Comparison of ENCODE assay signal across 1 cellular context in genomic region chr6:47414517-47415167, GRCh38.
TF ChIP-seq lines count a peak whose summit lies in the region.

No MANE protein-coding gene starts in this region.

TF ChIP-seq in GM12878, 131 proteins besides CTCF, POLR2A, EP300 and RAD21 (continued from another document and continues in another):
- TF ChIP-seq USF1 (IDR thresholded peaks at IDR 0.05; ENCODE audit: borderline replicate concordance, extremely low read length, insufficient read depth, low read depth, low read length): no peak
- TF ChIP-seq LARP7 (IDR thresholded peaks at IDR 0.05): no peak
- TF ChIP-seq REST (IDR thresholded peaks at IDR 0.05; ENCODE audit: low read depth, low read length): no peak
- TF ChIP-seq CEBPZ (IDR thresholded peaks at IDR 0.05; ENCODE audit: low read depth, low read length): no peak
- no peak for TF ChIP-seq EED (IDR thresholded peaks at IDR 0.05; ENCODE audit: low read depth)
- peak; percentile 70 for TF ChIP-seq RELB (IDR thresholded peaks at IDR 0.05; ENCODE audit: low read depth)
- no peak for TF ChIP-seq NR2C1 (IDR thresholded peaks at IDR 0.05)
- no peak for TF ChIP-seq KDM1A (IDR thresholded peaks at IDR 0.05; ENCODE audit: borderline replicate concordance)
- no peak for TF ChIP-seq RELA (IDR thresholded peaks at IDR 0.05; ENCODE audit: borderline replicate concordance, partially characterized antibody)
- no peak for TF ChIP-seq ZBTB33 (IDR thresholded peaks at IDR 0.05)
- peak; percentile 89 for TF ChIP-seq RUNX3 (IDR thresholded peaks at IDR 0.05; ENCODE audit: low read length)
- TF ChIP-seq RFX5 (IDR thresholded peaks at IDR 0.05; ENCODE audit: low read depth, low read length): no peak
- 0 out of 2 replicates have a peak, but pooled peaks have one; percentile 30 for TF ChIP-seq FOXM1 (IDR thresholded peaks at IDR 0.05; ENCODE audit: low read depth, low read length)
- TF ChIP-seq ZNF274 (IDR thresholded peaks at IDR 0.05; ENCODE audit: insufficient read depth, insufficient read length): no peak
- no peak for TF ChIP-seq TARDBP (IDR thresholded peaks at IDR 0.05; ENCODE audit: borderline replicate concordance)
- no peak for TF ChIP-seq EGR1 (IDR thresholded peaks at IDR 0.05; ENCODE audit: borderline replicate concordance in 1 of 2, low read depth in 2 of 2, low read length in 2 of 2)
- no peak for TF ChIP-seq CREB1 (IDR thresholded peaks at IDR 0.05; ENCODE audit: low read depth)
- TF ChIP-seq USF2 (IDR thresholded peaks at IDR 0.05; ENCODE audit: borderline replicate concordance, low read depth, low read length): no peak
- no peak for TF ChIP-seq SMC3 (IDR thresholded peaks at IDR 0.05; ENCODE audit: borderline replicate concordance, low read length)
- TF ChIP-seq TCF12 (IDR thresholded peaks at IDR 0.05; ENCODE audit: low read depth, low read length): no peak
- TF ChIP-seq SPI1 (IDR thresholded peaks at IDR 0.05; ENCODE audit: borderline replicate concordance, insufficient read depth, low read depth, low read length): peak; percentile 96
- no peak for TF ChIP-seq HDAC6 (IDR thresholded peaks at IDR 0.05; ENCODE audit: unreplicated experiment)
- TF ChIP-seq FOXK2 (IDR thresholded peaks at IDR 0.05): 0 out of 2 replicates have a peak, but pooled peaks have one; percentile 36
- TF ChIP-seq IKZF2 (IDR thresholded peaks at IDR 0.05): peak; percentile 85 to 90
- 0 out of 2 replicates have a peak, but pooled peaks have one; percentile 22 for TF ChIP-seq CREM (IDR thresholded peaks at IDR 0.05; ENCODE audit: low read depth)
- peak; percentile 56 for TF ChIP-seq SKIL (IDR thresholded peaks at IDR 0.05; ENCODE audit: low read depth, poor library complexity, severe bottlenecking)
- no peak for TF ChIP-seq SUPT20H (IDR thresholded peaks at IDR 0.05; ENCODE audit: borderline replicate concordance, control insufficient read depth, low read depth, low read length)
- TF ChIP-seq ASH2L (IDR thresholded peaks at IDR 0.05; ENCODE audit: borderline replicate concordance, low read depth): no peak
- no peak for TF ChIP-seq MYB (IDR thresholded peaks at IDR 0.05; ENCODE audit: borderline replicate concordance, low read depth, low read length)
- no peak for TF ChIP-seq TAF1 (IDR thresholded peaks at IDR 0.05; ENCODE audit: borderline replicate concordance, low read depth, low read length)
- TF ChIP-seq CEBPB (IDR thresholded peaks at IDR 0.05; ENCODE audit: borderline replicate concordance in 1 of 2, low read depth in 2 of 2, low read length in 2 of 2): no peak
- TF ChIP-seq POLR2AphosphoS5 (IDR thresholded peaks at IDR 0.05; ENCODE audit: low read length): no peak
- TF ChIP-seq CBFB (IDR thresholded peaks at IDR 0.05; ENCODE audit: low read depth): peak; percentile 40; the same call in 1 of the 2 replicates
- TF ChIP-seq ZBTB4 (CRISPR knock-in tag; IDR thresholded peaks at IDR 0.05): no peak
- TF ChIP-seq PAX8 (IDR thresholded peaks at IDR 0.05): no peak
- peak; percentile 58 for TF ChIP-seq MEF2B (IDR thresholded peaks at IDR 0.05; ENCODE audit: partially characterized antibody, poor library complexity, severe bottlenecking)
- TF ChIP-seq MXI1 (IDR thresholded peaks at IDR 0.05; ENCODE audit: low read depth, low read length): no peak
- peak; percentile 46 to 51; a peak in 3 of 4 replicates for TF ChIP-seq BHLHE40 (IDR thresholded peaks at IDR 0.05; ENCODE audit: borderline replicate concordance in 1 of 2, low read depth in 2 of 2, low read length in 1 of 2)
